8 cellular contexts compared by ENCODE assay signal in genomic region chr17:30116661-30117547, GRCh38. TPM values are rescaled to one million over a fixed set of nuclear protein-coding genes. Genes with fewer than 3 reads are reported as not detected.
A peak's percentile ranks its signal among the peaks of the same experiment; 100 is the strongest.
DNase-seq lines count a peak whose midpoint lies in the region; ATAC-seq and TF ChIP-seq lines count a peak whose summit lies in the region.

NSRP1 (plus strand) TSS chr17:30116816; CDS start chr17:30116844, 28 bp downstream.

- H3K9me3 ChIP-seq in KOPT-K1 (ENCODE audit: insufficient read depth, low read length, poor library complexity, severe bottlenecking) (no peaks in the 10 kb centered on the region), Peyer's patch (no peaks in the 10 kb centered on the region), mucosa of stomach (ENCODE audit: control insufficient read depth, low read length) (no peaks in the 10 kb centered on the region)

- peak within 1 kb of the TSS; percentile 98 for H3K9ac ChIP-seq in mucosa of stomach (ENCODE audit: low read length)

- H3K27me3 Mint-ChIP-seq in activated T-cell treated with anti-CD3 and anti-CD28 coated beads, Interleukin-2, amount 50 U/mL, for 4 hours (ENCODE audit: low read depth) = no peaks in the 10 kb centered on the region

- H3K27ac ChIP-seq in KOPT-K1 (ENCODE audit: low read depth, low read length, poor library complexity, severe bottlenecking) = peak within 1 kb of the TSS; percentile 81
- peak within 1 kb of the TSS; percentile 87 to 99 (median 94) for H3K27ac ChIP-seq in Peyer's patch

- ATAC-seq in GM21717 (IDR thresholded peaks at IDR 0.05; ENCODE audit: unreplicated experiment) (peak; percentile 77), esophagus mucosa (peak; percentile 96)
- peak; percentile 97 to 99 for ATAC-seq in activated T-cell treated with anti-CD3 and anti-CD28 coated beads, Interleukin-2, amount 50 U/mL, for 4 hours

- peaks cover 35% of the 10 kb centered on the region for H3K36me3 ChIP-seq in KOPT-K1 (ENCODE audit: insufficient read depth, low read length)
- peaks cover 0 to 18% (median 0%) of the 10 kb centered on the region in 3 donors for H3K36me3 ChIP-seq in Peyer's patch
- no peaks in the 10 kb centered on the region for H3K36me3 ChIP-seq in mucosa of stomach (ENCODE audit: control insufficient read depth, insufficient read depth, low read length)

- peak within 1 kb of the TSS; percentile 96 for H3K4me3 Mint-ChIP-seq in activated T-cell treated with anti-CD3 and anti-CD28 coated beads, Interleukin-2, amount 50 U/mL, for 4 hours

- H3K27me3 ChIP-seq in Peyer's patch (no peaks in the 10 kb centered on the region), mucosa of stomach (ENCODE audit: control insufficient read depth, insufficient read depth, low read length) (no peaks in the 10 kb centered on the region)

- H3K4me1 Mint-ChIP-seq in activated T-cell treated with anti-CD3 and anti-CD28 coated beads, Interleukin-2, amount 50 U/mL, for 4 hours (ENCODE audit: low read depth) = peaks cover 40% of the 10 kb centered on the region

- DNase-seq in DMS114 treated with DMSO at 0.1 percent for 48 hours (lab: John Stamatoyannopoulos, UW; ENCODE audit: unreplicated experiment) (peak; percentile 80), Peyer's patch (peak; percentile 93 to 98 (median 96))
- DNase-seq in activated T-cell treated with anti-CD3 and anti-CD28 coated beads, Interleukin-2, amount 50 U/mL, for 4 hours = peak; percentile 93
- DNase-seq in stimulated activated CD8-positive, alpha-beta memory T cell treated with anti-CD3 and anti-CD28 coated beads, Interleukin-4, amount 100 ng/mL, for 48 hours = peak; percentile 96

- no peak for TF ChIP-seq CTCF in Peyer's patch (IDR thresholded peaks at IDR 0.05)

- H3K4me1 ChIP-seq in Peyer's patch = peaks cover 0 to 18% (median 0%) of the 10 kb centered on the region in 4 donors
- H3K4me1 ChIP-seq in mucosa of stomach (ENCODE audit: control insufficient read depth, insufficient read depth, low read length) = peaks cover 7% of the 10 kb centered on the region

- peak; percentile 89 to 95 for TF ChIP-seq POLR2A in Peyer's patch (IDR thresholded peaks at IDR 0.05)

- H3K9me3 Mint-ChIP-seq in activated T-cell treated with anti-CD3 and anti-CD28 coated beads, Interleukin-2, amount 50 U/mL, for 4 hours = no peaks in the 10 kb centered on the region

- H3K36me3 Mint-ChIP-seq in activated T-cell treated with anti-CD3 and anti-CD28 coated beads, Interleukin-2, amount 50 U/mL, for 4 hours (ENCODE audit: insufficient read depth) = peaks cover 22% of the 10 kb centered on the region

- H3K4me3 ChIP-seq in Peyer's patch (peak within 1 kb of the TSS; percentile 58 to 86 (median 70)), mucosa of stomach (ENCODE audit: low read length) (peak within 1 kb of the TSS; percentile 97)

RNA-seq across cellular contexts. Expression of gene NSRP1, which starts in this region (rescaled TPM):
- total RNA-seq in Peyer's patch (100 to 1,000 TPM in 1 of 4 donors, 10 to 100 TPM in 3; 16.5 to 134 (median 30.6) TPM), esophagus mucosa (20.0 TPM)
- total RNA-seq in activated T-cell treated with anti-CD3 and anti-CD28 coated beads, Interleukin-2, amount 50 U/mL, for 4 hours = 10 to 100 TPM; 33.0 to 40.8 (median 40.2) TPM

Comparison
In these comparisons a context has a peak if more than half of its experiments do, and no peak if none do; other contexts are left out.
1. Peak in every context shown above with its lines: DNase-seq, ATAC-seq, H3K4me3 ChIP-seq and H3K27ac ChIP-seq.